In the genomic region with DNA sequence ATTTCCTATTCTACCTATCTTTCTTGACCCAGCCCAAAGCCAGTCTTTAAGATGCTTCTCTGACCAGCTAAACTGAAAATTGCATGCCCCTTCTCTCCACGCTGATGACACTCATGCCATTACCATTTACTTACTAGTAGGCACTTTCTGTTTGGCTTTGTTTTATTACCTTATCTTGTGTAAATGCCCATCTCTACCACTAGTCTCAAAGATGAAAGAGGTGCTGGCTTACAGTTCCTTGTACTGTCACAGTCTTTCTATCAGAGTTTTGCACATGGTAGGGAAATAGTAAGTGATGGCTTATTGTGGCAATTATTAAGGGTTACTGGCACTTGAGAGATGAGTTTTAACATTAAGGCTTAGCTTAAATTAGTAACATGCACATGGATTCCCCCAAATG, we compare ENCODE assay signal across 16 cellular contexts.
A peak's percentile ranks its signal among the peaks of the same experiment; 100 is the strongest.
DNase-seq lines count a peak whose midpoint lies in the region; ATAC-seq and TF ChIP-seq lines count a peak whose summit lies in the region.
"Had no signal": no experiment of that assay in that cellular context is flagged by ENCODE, and none has a peak within 500 bp of the region (broad histone marks: within the 10 kb centered on the region; RNA-seq: fewer than 3 reads in every experiment).

No MANE protein-coding gene starts in this region.

- H3K79me2 ChIP-seq in SK-N-SH (ENCODE audit: insufficient read depth) = no peaks in the 10 kb centered on the region
- H3K79me2 ChIP-seq: parathyroid adenoma had no signal

- WGBS in SK-N-SH (ENCODE audit: low lambda C conversion rate) = 60% methylated on average over 1 of the region's 1 CpG
- 90 to 100% methylated on average over 1 of the region's 1 CpG for WGBS in tibial nerve, 2 donors

- H3K27ac ChIP-seq in SK-N-SH (ENCODE audit: low read depth in 2 of 2, low read length in 1 of 2) (no peak overlapping the region), tibial nerve (no peak overlapping the region)
- H3K27ac ChIP-seq: KMS-11, parathyroid adenoma, suprapubic skin had no signal

- H3K4me3 ChIP-seq in SK-N-SH (ENCODE audit: low read depth in 2 of 2, low read length in 1 of 2) = no peak overlapping the region
- no peak overlapping the region for H3K4me3 ChIP-seq in Jurkat, Clone E6-1 (ENCODE audit: low read length)
- H3K4me3 ChIP-seq in tibial nerve = no peak overlapping the region
- H3K4me3 ChIP-seq: suprapubic skin had no signal

- H3K36me3 ChIP-seq in SK-N-SH (replicated peaks in 1 of 2; ENCODE audit: control insufficient read depth in 1 of 2, insufficient read depth in 2 of 2, low read length in 1 of 2) (no peaks in the 10 kb centered on the region), tibial nerve (no peaks in the 10 kb centered on the region)
- H3K36me3 ChIP-seq: suprapubic skin had no signal

- no peaks in the 10 kb centered on the region for H3K27me3 Mint-ChIP-seq in chondrocyte (ENCODE audit: low read depth)
- H3K27me3 Mint-ChIP-seq: activated naive CD4-positive, alpha-beta T cell treated with anti-CD3 and anti-CD28 coated beads, Interleukin-2, amount 10 ng/mL, durations not matched to agents 7 days and 5 days had no signal

- H3K4me1 ChIP-seq in SK-N-SH (ENCODE audit: control insufficient read depth in 1 of 2, insufficient read depth in 2 of 2, low read depth in 1 of 2, low read length in 1 of 2) = no peaks in the 10 kb centered on the region; a peak in 1 of 4 replicates
- peaks cover 0 to 18% (median 0%) of the 10 kb centered on the region in 4 donors for H3K4me1 ChIP-seq in tibial nerve
- H3K4me1 ChIP-seq: parathyroid adenoma had no signal

- peaks cover 5% of the 10 kb centered on the region for H3K9me3 Mint-ChIP-seq in chondrocyte (ENCODE audit: low read depth)
- H3K9me3 Mint-ChIP-seq: activated naive CD4-positive, alpha-beta T cell treated with anti-CD3 and anti-CD28 coated beads, Interleukin-2, amount 10 ng/mL, durations not matched to agents 7 days and 5 days had no signal

- TF ChIP-seq EP300 in SK-N-SH (IDR thresholded peaks at IDR 0.05; ENCODE audit: borderline replicate concordance in 1 of 2, low read depth in 1 of 2, low read length in 1 of 2) (no peak), tibial nerve (IDR thresholded peaks at IDR 0.05) (no peak)

- DNase-seq in SK-N-SH (no peak), chondrocyte (ENCODE audit: low spot score) (no peak), NOMO-1 (lab: John Stamatoyannopoulos, UW; ENCODE audit: unreplicated experiment in 2 of 2) (no peak), tibial nerve (ENCODE audit: low spot score in 2 of 2) (no peak), amniotic stem cell (lab: John Stamatoyannopoulos, UW) (no peak), retina (no peak)
- peak; percentile 23 for DNase-seq in Jurkat, Clone E6-1 (ENCODE audit: low read depth, low spot score)
- DNase-seq: activated naive CD4-positive, alpha-beta T cell treated with anti-CD3 and anti-CD28 coated beads, Interleukin-2, amount 10 ng/mL, durations not matched to agents 7 days and 5 days; Calu3; islet precursor cell; midbrain; NCI-H2029 had no signal

- H3K4me3 Mint-ChIP-seq in chondrocyte (ENCODE audit: unreplicated experiment) = no peak overlapping the region
- H3K4me3 Mint-ChIP-seq: activated naive CD4-positive, alpha-beta T cell treated with anti-CD3 and anti-CD28 coated beads, Interleukin-2, amount 10 ng/mL, durations not matched to agents 7 days and 5 days had no signal

- H3K36me3 Mint-ChIP-seq in chondrocyte (ENCODE audit: low read depth) = no peaks in the 10 kb centered on the region
- H3K36me3 Mint-ChIP-seq: activated naive CD4-positive, alpha-beta T cell treated with anti-CD3 and anti-CD28 coated beads, Interleukin-2, amount 10 ng/mL, durations not matched to agents 7 days and 5 days had no signal

- no peak overlapping the region for H2AFZ ChIP-seq in SK-N-SH (ENCODE audit: low read depth)
- H2AFZ ChIP-seq: parathyroid adenoma had no signal

- TF ChIP-seq POLR2A in tibial nerve (IDR thresholded peaks at IDR 0.05) = no peak

- POLR2A ChIA-PET in SK-N-SH (lab: Yijun Ruan, JAX) = no interaction called here

- H3K9me3 ChIP-seq in SK-N-SH = no peaks in the 10 kb centered on the region
- no peaks in the 10 kb centered on the region for H3K9me3 ChIP-seq in tibial nerve
- H3K9me3 ChIP-seq: suprapubic skin had no signal

- H4K20me1 ChIP-seq in SK-N-SH (ENCODE audit: insufficient read depth) = no peaks in the 10 kb centered on the region

- no peaks in the 10 kb centered on the region for H3F3A ChIP-seq in SK-N-SH (replicated peaks; ENCODE audit: insufficient read depth)

- no peak for ATAC-seq in SK-N-SH treated with all-trans-retinoic acid at 6 μM for 48 hours

- CTCF ChIA-PET in SK-N-SH (lab: Yijun Ruan, JAX) = interaction anchor here (1.4 to 1.7 kb wide), 2 partner anchors 17 to 64 kb away, joined by 3 to 4 read pairs; no protein-coding TSS in a partner anchor

- no peaks in the 10 kb centered on the region for H3K27me3 ChIP-seq in SK-N-SH (ENCODE audit: insufficient read depth)
- H3K27me3 ChIP-seq in tibial nerve = no peaks in the 10 kb centered on the region
- H3K27me3 ChIP-seq: suprapubic skin had no signal

- H3K9ac ChIP-seq in SK-N-SH = no peak overlapping the region
- H3K9ac ChIP-seq: KMS-11, parathyroid adenoma had no signal

- H3K9me2 ChIP-seq in SK-N-SH = no peaks in the 10 kb centered on the region

- TF ChIP-seq CTCF in SK-N-SH (IDR thresholded peaks at IDR 0.05) = peak; percentile 31; the same call in 1 of the 2 replicates
- TF ChIP-seq CTCF in chondrocyte (IDR thresholded peaks at IDR 0.05) = peak; percentile 34
- TF ChIP-seq CTCF in tibial nerve (IDR thresholded peaks at IDR 0.05) = no peak

- H3K4me2 ChIP-seq in SK-N-SH = no peak overlapping the region
- H3K4me2 ChIP-seq: KMS-11 had no signal

- no peak overlapping the region for H3K27ac Mint-ChIP-seq in chondrocyte (ENCODE audit: unreplicated experiment)
- H3K27ac Mint-ChIP-seq: activated naive CD4-positive, alpha-beta T cell treated with anti-CD3 and anti-CD28 coated beads, Interleukin-2, amount 10 ng/mL, durations not matched to agents 7 days and 5 days had no signal

- H3K4me1 Mint-ChIP-seq in chondrocyte (ENCODE audit: low read depth) = peaks cover 7% of the 10 kb centered on the region
- H3K4me1 Mint-ChIP-seq: activated naive CD4-positive, alpha-beta T cell treated with anti-CD3 and anti-CD28 coated beads, Interleukin-2, amount 10 ng/mL, durations not matched to agents 7 days and 5 days had no signal

- TF ChIP-seq RAD21 in SK-N-SH (IDR thresholded peaks at IDR 0.05; ENCODE audit: low read length) = no peak

TF ChIP-seq in SK-N-SH, 30 proteins besides CTCF, POLR2A, EP300 and RAD21 (continues in another document):
- TF ChIP-seq, protein P1, sequence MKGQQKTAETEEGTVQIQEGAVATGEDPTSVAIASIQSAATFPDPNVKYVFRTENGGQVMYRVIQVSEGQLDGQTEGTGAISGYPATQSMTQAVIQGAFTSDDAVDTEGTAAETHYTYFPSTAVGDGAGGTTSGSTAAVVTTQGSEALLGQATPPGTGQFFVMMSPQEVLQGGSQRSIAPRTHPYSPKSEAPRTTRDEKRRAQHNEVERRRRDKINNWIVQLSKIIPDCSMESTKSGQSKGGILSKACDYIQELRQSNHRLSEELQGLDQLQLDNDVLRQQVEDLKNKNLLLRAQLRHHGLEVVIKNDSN (IDR thresholded peaks at IDR 0.05; ENCODE audit: borderline replicate concordance, low read depth) = no peak
- TF ChIP-seq JUND (IDR thresholded peaks at IDR 0.05) (no peak), ELF1 (IDR thresholded peaks at IDR 0.05) (no peak), RXRA (IDR thresholded peaks at IDR 0.05; ENCODE audit: borderline replicate concordance, low read depth) (no peak), RCOR1 (IDR thresholded peaks at IDR 0.05; ENCODE audit: low read length) (no peak), FOXM1 (IDR thresholded peaks at IDR 0.05; ENCODE audit: low read depth) (no peak)
- TF ChIP-seq, protein P2, sequence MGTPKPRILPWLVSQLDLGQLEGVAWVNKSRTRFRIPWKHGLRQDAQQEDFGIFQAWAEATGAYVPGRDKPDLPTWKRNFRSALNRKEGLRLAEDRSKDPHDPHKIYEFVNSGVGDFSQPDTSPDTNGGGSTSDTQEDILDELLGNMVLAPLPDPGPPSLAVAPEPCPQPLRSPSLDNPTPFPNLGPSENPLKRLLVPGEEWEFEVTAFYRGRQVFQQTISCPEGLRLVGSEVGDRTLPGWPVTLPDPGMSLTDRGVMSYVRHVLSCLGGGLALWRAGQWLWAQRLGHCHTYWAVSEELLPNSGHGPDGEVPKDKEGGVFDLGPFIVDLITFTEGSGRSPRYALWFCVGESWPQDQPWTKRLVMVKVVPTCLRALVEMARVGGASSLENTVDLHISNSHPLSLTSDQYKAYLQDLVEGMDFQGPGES (IDR thresholded peaks at IDR 0.05; ENCODE audit: low read depth, low read length) = no peak

TF ChIP-seq in SK-N-SH treated with all-trans-retinoic acid at 6 μM for 48 hours, 23 proteins besides CTCF, POLR2A, EP300 and RAD21 (continues in another document):
- TF ChIP-seq PPARA (CRISPR knock-in tag; IDR thresholded peaks at IDR 0.05; ENCODE audit: borderline replicate concordance) = no peak
- TF ChIP-seq SNAI2 (CRISPR knock-in tag; IDR thresholded peaks at IDR 0.05) = no peak
- no peak for TF ChIP-seq TOX (CRISPR knock-in tag; IDR thresholded peaks at IDR 0.05; ENCODE audit: borderline replicate concordance)
- no peak for TF ChIP-seq ARNTL (CRISPR knock-in tag; IDR thresholded peaks at IDR 0.05; ENCODE audit: borderline replicate concordance, low read depth)
- TF ChIP-seq ISL1 (CRISPR knock-in tag; IDR thresholded peaks at IDR 0.05) = no peak
- TF ChIP-seq, protein P3, sequence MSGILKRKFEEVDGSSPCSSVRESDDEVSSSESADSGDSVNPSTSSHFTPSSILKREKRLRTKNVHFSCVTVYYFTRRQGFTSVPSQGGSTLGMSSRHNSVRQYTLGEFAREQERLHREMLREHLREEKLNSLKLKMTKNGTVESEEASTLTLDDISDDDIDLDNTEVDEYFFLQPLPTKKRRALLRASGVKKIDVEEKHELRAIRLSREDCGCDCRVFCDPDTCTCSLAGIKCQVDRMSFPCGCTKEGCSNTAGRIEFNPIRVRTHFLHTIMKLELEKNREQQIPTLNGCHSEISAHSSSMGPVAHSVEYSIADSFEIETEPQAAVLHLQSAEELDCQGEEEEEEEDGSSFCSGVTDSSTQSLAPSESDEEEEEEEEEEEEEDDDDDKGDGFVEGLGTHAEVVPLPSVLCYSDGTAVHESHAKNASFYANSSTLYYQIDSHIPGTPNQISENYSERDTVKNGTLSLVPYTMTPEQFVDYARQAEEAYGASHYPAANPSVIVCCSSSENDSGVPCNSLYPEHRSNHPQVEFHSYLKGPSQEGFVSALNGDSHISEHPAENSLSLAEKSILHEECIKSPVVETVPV (CRISPR knock-in tag; IDR thresholded peaks at IDR 0.05) = no peak
- no peak for TF ChIP-seq RARB (CRISPR knock-in tag; IDR thresholded peaks at IDR 0.05)

Comparison
In these comparisons a context has a peak if more than half of its experiments do, and no peak if none do; other contexts are left out.
1. CTCF ChIP-seq: peak in SK-N-SH (single experiment) and chondrocyte (single experiment); none in tibial nerve (0 of 5).